In the genomic region with DNA sequence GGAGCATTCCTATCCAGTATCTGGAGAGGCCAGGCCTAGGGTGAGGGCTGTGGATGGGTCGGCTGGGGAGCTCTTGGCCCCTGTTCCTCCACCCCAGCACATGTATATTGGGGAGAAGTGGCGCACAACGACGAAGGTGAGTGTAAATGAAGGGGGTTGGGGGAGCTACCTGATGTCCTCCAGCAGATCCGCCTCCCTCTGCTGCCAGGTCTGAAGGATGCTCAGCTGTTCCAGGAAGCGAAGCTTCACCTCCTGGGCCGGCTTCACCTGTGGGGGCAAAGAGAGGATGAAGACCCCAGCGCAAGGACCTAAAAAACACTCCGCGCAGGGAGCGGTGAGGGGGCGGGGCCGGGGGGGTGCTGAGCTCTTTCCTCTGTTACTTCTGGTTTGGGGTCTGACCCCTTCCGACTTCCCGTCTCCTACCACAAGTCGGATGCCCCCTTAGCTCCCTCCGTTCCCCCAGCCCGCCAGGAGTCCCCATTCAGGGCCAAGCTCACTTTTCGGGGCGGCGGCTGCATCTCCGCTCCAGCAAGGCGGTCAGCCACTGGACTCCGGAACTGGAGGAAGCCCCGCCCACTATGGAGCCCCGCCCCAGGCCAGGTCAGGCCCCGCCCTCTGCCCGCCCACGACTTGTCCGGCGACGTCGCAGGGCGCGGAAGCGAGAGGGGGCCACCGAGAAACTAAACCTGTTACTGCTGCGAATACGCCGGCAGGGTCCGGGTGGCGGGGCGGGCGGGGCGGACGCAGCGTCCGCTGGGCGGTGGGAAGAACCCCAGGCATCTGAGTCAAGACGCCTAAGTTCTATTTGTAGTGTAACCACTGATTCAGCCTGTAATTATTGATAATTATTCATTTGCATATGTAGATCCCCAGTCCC, we compare ENCODE assay signal across 8 cellular contexts. TPM values are rescaled to one million over a fixed set of nuclear protein-coding genes. Genes with fewer than 3 reads are reported as not detected.
DNase-seq lines count a peak whose midpoint lies in the region; ATAC-seq, FAIRE-seq and TF ChIP-seq lines count a peak whose summit lies in the region.

FCHSD1 (minus strand) TSS at position 568 of the 877 bp plus-strand sequence; CDS start at position 518, 50 bp downstream.

- ATAC-seq in GM21717 (IDR thresholded peaks at IDR 0.05; ENCODE audit: unreplicated experiment): peak; percentile 93

- peak within 1 kb of the TSS; percentile 48 for H3K4me2 ChIP-seq in KMS-11
- H3K4me2 ChIP-seq in astrocyte (ENCODE audit: low read length): peak within 1 kb of the TSS; percentile 97
- H3K4me2 ChIP-seq in hepatocyte: peak within 1 kb of the TSS; percentile 88

- no peaks in the 10 kb centered on the region for H3K9me3 Mint-ChIP-seq in astrocyte (ENCODE audit: unreplicated experiment)

- H3K4me1 ChIP-seq in KMS-11 (ENCODE audit: low read depth, poor library complexity, severe bottlenecking) (peaks cover 4% of the 10 kb centered on the region), astrocyte (ENCODE audit: insufficient read depth, low read length) (peaks cover 17% of the 10 kb centered on the region), hepatocyte (ENCODE audit: insufficient read depth) (peaks cover 5% of the 10 kb centered on the region)

- H3K27me3 ChIP-seq in KMS-11 (ENCODE audit: insufficient read depth, low read depth): no peaks in the 10 kb centered on the region
- H3K27me3 ChIP-seq in astrocyte (ENCODE audit: insufficient read depth, low read length): no peaks in the 10 kb centered on the region
- no peaks in the 10 kb centered on the region for H3K27me3 ChIP-seq in hepatocyte

- peak within 1 kb of the TSS; percentile 99 for H3K4me3 Mint-ChIP-seq in astrocyte (ENCODE audit: unreplicated experiment)

- H3K36me3 ChIP-seq in KMS-11 (ENCODE audit: insufficient read depth): no peaks in the 10 kb centered on the region
- H3K36me3 ChIP-seq in astrocyte (ENCODE audit: insufficient read depth, low read length): peaks cover 5% of the 10 kb centered on the region
- no peaks in the 10 kb centered on the region for H3K36me3 ChIP-seq in hepatocyte (replicated peaks; ENCODE audit: insufficient read depth, low read depth)

- TF ChIP-seq CTCF in KMS-11 (conservative IDR thresholded peaks at IDR 0.05; ENCODE audit: low read depth, low read length) (no peak), astrocyte (IDR thresholded peaks at IDR 0.05; ENCODE audit: insufficient read depth, low read depth, low read length) (no peak), hepatocyte (IDR thresholded peaks at IDR 0.05; ENCODE audit: poor library complexity) (no peak), retinal pigment epithelial cell (conservative IDR thresholded peaks at IDR 0.05; ENCODE audit: low read depth, low read length) (no peak)

- DNase-seq in EL: peak; percentile 84
- peak; percentile 67 to 83 (median 74) for DNase-seq in T-helper 2 cell
- peak; percentile 50 for DNase-seq in astrocyte (ENCODE audit: low read depth)
- DNase-seq in hepatocyte (ENCODE audit: low spot score): peak; percentile 93
- no peak for DNase-seq in retinal pigment epithelial cell (ENCODE audit: low read depth)
- no peak for DNase-seq in cortex of kidney (lab: John Stamatoyannopoulos, UW)

- no peaks in the 10 kb centered on the region for H3K9me2 ChIP-seq in hepatocyte (replicated peaks; ENCODE audit: insufficient read depth)

- H3K9ac ChIP-seq in KMS-11 (peak within 1 kb of the TSS; percentile 35; the same call in 1 of the 2 replicates), astrocyte (ENCODE audit: low read length) (peak within 1 kb of the TSS; percentile 81)

- peaks cover 37% of the 10 kb centered on the region for H3K36me3 Mint-ChIP-seq in astrocyte (ENCODE audit: low read depth, unreplicated experiment)

- H3K27me3 Mint-ChIP-seq in astrocyte (ENCODE audit: low read depth, unreplicated experiment): no peaks in the 10 kb centered on the region

- peak within 1 kb of the TSS; percentile 85 for H3K27ac Mint-ChIP-seq in astrocyte (ENCODE audit: unreplicated experiment)

- H3K4me3 ChIP-seq in KMS-11 (IDR thresholded peaks at IDR 0.05; ENCODE audit: insufficient read depth, low read depth, low read length) (no peak within 1 kb of the TSS), astrocyte (ENCODE audit: insufficient read depth, low read depth, low read length) (peak within 1 kb of the TSS; percentile 83), hepatocyte (peak within 1 kb of the TSS; percentile 70), retinal pigment epithelial cell (ENCODE audit: low read length) (peak within 1 kb of the TSS; percentile 84)

- H2AFZ ChIP-seq in KMS-11 (ENCODE audit: low read depth) (peak within 1 kb of the TSS; percentile 60), astrocyte (ENCODE audit: low read depth, low read length) (peak within 1 kb of the TSS; percentile 62), hepatocyte (peak within 1 kb of the TSS; percentile 87)

- no peak for FAIRE-seq in astrocyte (lab: Jason Lieb, UNC)

- no peaks in the 10 kb centered on the region for H4K20me1 ChIP-seq in KMS-11 (ENCODE audit: insufficient read depth)
- peaks cover 9% of the 10 kb centered on the region for H4K20me1 ChIP-seq in astrocyte (ENCODE audit: insufficient read depth, low read length)
- no peaks in the 10 kb centered on the region for H4K20me1 ChIP-seq in hepatocyte (ENCODE audit: insufficient read depth, poor library complexity, severe bottlenecking)

- WGBS in hepatocyte (ENCODE audit: low lambda C conversion rate, missing lambda C conversion rate): 4% methylated on average over 37 of the region's 50 CpGs

- no peaks in the 10 kb centered on the region for H3K79me2 ChIP-seq in KMS-11 (ENCODE audit: insufficient read depth, low read depth)
- H3K79me2 ChIP-seq in astrocyte (ENCODE audit: insufficient read depth, low read length): peaks cover 3% of the 10 kb centered on the region
- H3K79me2 ChIP-seq in hepatocyte: no peaks in the 10 kb centered on the region

- H3K27ac ChIP-seq in KMS-11: no peak within 1 kb of the TSS
- peak within 1 kb of the TSS; percentile 19 for H3K27ac ChIP-seq in astrocyte (ENCODE audit: low read depth, low read length)
- no peak within 1 kb of the TSS for H3K27ac ChIP-seq in hepatocyte

- no peaks in the 10 kb centered on the region for H3K9me3 ChIP-seq in astrocyte (ENCODE audit: insufficient read depth, low read depth, low read length)
- no peaks in the 10 kb centered on the region for H3K9me3 ChIP-seq in hepatocyte (ENCODE audit: low read depth)

- peaks cover 13% of the 10 kb centered on the region for H3K4me1 Mint-ChIP-seq in astrocyte (ENCODE audit: low read depth, unreplicated experiment)

RNA-seq across cellular contexts. Expression of gene FCHSD1, which starts in this region (rescaled TPM):
- total RNA-seq in astrocyte (39.4 and 40.6 TPM in 2 replicates), hepatocyte (14.1 and 18.0 TPM in 2 replicates)
- 25.9 and 27.4 TPM in 2 replicates for polyA plus RNA-seq in hepatocyte

Comparison
In these comparisons a context has a peak if more than half of its experiments do, and no peak if none do; other contexts are left out.
1. DNase-seq: peak in EL (single experiment), T-helper 2 cell (5 of 5), astrocyte (single experiment) and hepatocyte (single experiment); none in retinal pigment epithelial cell (single experiment) and cortex of kidney (single experiment).
2. Peak in every context shown above with its lines, with median percentiles within 50 percentile points of each other: H2AFZ ChIP-seq and H3K4me2 ChIP-seq.